ENCODE assay signal across 11 cellular contexts in genomic region chr4:721261-722171, GRCh38. TPM values are rescaled to one million over a fixed set of nuclear protein-coding genes. Genes with fewer than 3 reads are reported as not detected.
DNase-seq lines count a peak whose midpoint lies in the region; ATAC-seq and TF ChIP-seq lines count a peak whose summit lies in the region.
"Had no signal": no experiment of that assay in that cellular context is flagged by ENCODE, and none has a peak within 500 bp of the region (broad histone marks: within the 10 kb centered on the region; RNA-seq: fewer than 3 reads in every experiment).

No MANE protein-coding gene starts in this region.

- peak overlapping the region; percentile 27 for H3K27ac Mint-ChIP-seq in T-helper 17 cell
- peak overlapping the region in 1 of 2 donors; percentile 72 for H3K27ac Mint-ChIP-seq in natural killer cell

- H3K36me3 Mint-ChIP-seq in T-helper 17 cell (ENCODE audit: low read depth), result no peaks in the 10 kb centered on the region
- no peaks in the 10 kb centered on the region for H3K36me3 Mint-ChIP-seq in natural killer cell

- DNase-seq in T-helper 17 cell, result no peak
- DNase-seq in fibroblast of mammary gland (ENCODE audit: low read depth), result peak; percentile 30
- DNase-seq in natural killer cell, result no peak
- no peak for DNase-seq in NCI-H748 (lab: John Stamatoyannopoulos, UW; ENCODE audit: unreplicated experiment)
- DNase-seq in GM19238 (ENCODE audit: insufficient read length, low spot score), result no peak
- DNase-seq: activated gamma-delta T cell, Karpas-422, tibial artery had no signal

- TF ChIP-seq CTCF in 22Rv1 (IDR thresholded peaks at IDR 0.05) (no peak), fibroblast of mammary gland (conservative IDR thresholded peaks at IDR 0.05; ENCODE audit: control insufficient read depth, insufficient read depth, low read depth, low read length) (no peak), natural killer cell (IDR thresholded peaks at IDR 0.05) (no peak)

- no peak overlapping the region for H3K4me3 ChIP-seq in fibroblast of mammary gland (ENCODE audit: control insufficient read depth, low read depth, low read length)
- H3K4me3 ChIP-seq: tibial artery had no signal

- H3K4me3 Mint-ChIP-seq in T-helper 17 cell (no peak overlapping the region), natural killer cell (peak overlapping the region; percentile 21)

- no peaks in the 10 kb centered on the region for H3K9me3 Mint-ChIP-seq in natural killer cell

- H3K27ac ChIP-seq in 22Rv1, result 0 out of 2 replicates have a peak overlapping the region, but pooled peaks have one; percentile 7
- H3K27ac ChIP-seq: tibial artery had no signal

- H3K27me3 Mint-ChIP-seq in T-helper 17 cell (no peaks in the 10 kb centered on the region), natural killer cell (ENCODE audit: low read depth in 2 of 2) (no peaks in the 10 kb centered on the region)

- H3K9me3 ChIP-seq in T-helper 17 cell (ENCODE audit: control insufficient read depth, low read length, poor library complexity, severe bottlenecking), result no peaks in the 10 kb centered on the region
- H3K9me3 ChIP-seq: tibial artery had no signal

- H3K4me1 Mint-ChIP-seq in T-helper 17 cell (peaks cover 17% of the 10 kb centered on the region), natural killer cell (peaks cover 32 to 68% of the 10 kb centered on the region in 2 donors)

- ATAC-seq in T-helper 17 cell, result no peak
- peak in 2 of 3 donors; percentile 38 to 48 for ATAC-seq in natural killer cell
- ATAC-seq in HG02763 (IDR thresholded peaks at IDR 0.05; ENCODE audit: unreplicated experiment), result no peak
- ATAC-seq in GM18909 (IDR thresholded peaks at IDR 0.05; ENCODE audit: poor library complexity, unreplicated experiment), result no peak

- intact Hi-C loops in natural killer cell (cut with micrococcal nuclease), result no loop called here

RNA-seq across cellular contexts. Expression of gene PCGF3, which starts 15.9 kb away (rescaled TPM):
- total RNA-seq in T-helper 17 cell (10 to 100 TPM; 31.3 to 38.0 TPM), natural killer cell (100 to 1,000 TPM in 1 of 3 donors, 10 to 100 TPM in 2; 71.2 to 101 (median 97.2) TPM)

RNA-seq across cellular contexts. Expression of gene SLC49A3, which starts 32.6 kb away (rescaled TPM):
- total RNA-seq in T-helper 17 cell (1 to 10 TPM; 1.1 to 2.7 TPM), natural killer cell (10 to 100 TPM; 10.0 to 14.9 (median 10.4) TPM)

RNA-seq across cellular contexts. Expression of gene MYL5, which starts 47.2 kb away (rescaled TPM):
- total RNA-seq in T-helper 17 cell (10 to 100 TPM; 20.3 to 22.9 TPM), natural killer cell (10 to 100 TPM; 23.4 to 39.5 (median 30.1) TPM)

RNA-seq across cellular contexts. Expression of gene ATP5ME, which starts 47.4 kb away (rescaled TPM):
- total RNA-seq in T-helper 17 cell (100 to 1,000 TPM in 1 of 2 donors, 10 to 100 TPM in 1; 98.4 to 120 TPM), natural killer cell (100 to 1,000 TPM; 114 to 140 (median 136) TPM)

Comparison
In these comparisons a context has a peak if more than half of its experiments do, and no peak if none do; other contexts are left out.
1. ATAC-seq: peak in natural killer cell (2 of 3); none in T-helper 17 cell (single experiment), HG02763 (single experiment) and GM18909 (single experiment).